1 cellular context compared by ENCODE assay signal in the genomic region with DNA sequence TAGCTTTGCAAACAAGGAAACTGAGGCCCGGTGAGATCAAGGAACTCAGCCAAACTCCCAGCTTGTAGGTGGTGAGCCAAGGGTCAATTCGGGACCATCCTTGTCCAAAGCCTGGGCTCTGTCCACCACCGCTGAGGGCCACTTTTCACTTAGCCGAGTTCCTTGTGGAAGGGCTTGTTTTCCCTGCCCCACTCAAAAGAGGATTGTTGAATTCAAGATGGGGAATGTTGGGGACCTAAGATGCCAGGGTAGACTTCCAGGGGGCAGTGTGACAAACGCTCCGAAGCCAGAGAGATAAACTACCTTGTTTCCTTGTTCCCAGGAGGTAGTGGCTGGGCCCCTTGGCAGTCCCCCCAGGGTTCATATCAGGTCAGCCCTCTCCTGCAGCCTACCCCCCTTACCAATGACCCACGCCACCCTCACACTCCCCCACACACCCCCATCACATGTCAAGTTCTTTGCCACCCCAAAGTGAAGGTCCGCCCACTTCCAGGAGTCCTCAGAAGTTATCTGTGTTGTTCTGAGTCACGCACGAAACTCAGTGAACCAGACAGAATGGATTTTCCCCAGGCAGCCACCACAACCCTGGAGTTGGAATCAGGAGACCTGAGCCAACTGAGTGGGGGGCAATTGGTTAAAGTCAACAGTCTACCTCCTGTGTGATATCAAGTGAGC.
A peak's percentile ranks its signal among the peaks of the same experiment; 100 is the strongest.
TF ChIP-seq lines count a peak whose summit lies in the region.

No MANE protein-coding gene starts in this region.

TF ChIP-seq in HEK293, 187 proteins besides CTCF, POLR2A, EP300 and RAD21 (continued from another document):
- TF ChIP-seq, protein P1, sequence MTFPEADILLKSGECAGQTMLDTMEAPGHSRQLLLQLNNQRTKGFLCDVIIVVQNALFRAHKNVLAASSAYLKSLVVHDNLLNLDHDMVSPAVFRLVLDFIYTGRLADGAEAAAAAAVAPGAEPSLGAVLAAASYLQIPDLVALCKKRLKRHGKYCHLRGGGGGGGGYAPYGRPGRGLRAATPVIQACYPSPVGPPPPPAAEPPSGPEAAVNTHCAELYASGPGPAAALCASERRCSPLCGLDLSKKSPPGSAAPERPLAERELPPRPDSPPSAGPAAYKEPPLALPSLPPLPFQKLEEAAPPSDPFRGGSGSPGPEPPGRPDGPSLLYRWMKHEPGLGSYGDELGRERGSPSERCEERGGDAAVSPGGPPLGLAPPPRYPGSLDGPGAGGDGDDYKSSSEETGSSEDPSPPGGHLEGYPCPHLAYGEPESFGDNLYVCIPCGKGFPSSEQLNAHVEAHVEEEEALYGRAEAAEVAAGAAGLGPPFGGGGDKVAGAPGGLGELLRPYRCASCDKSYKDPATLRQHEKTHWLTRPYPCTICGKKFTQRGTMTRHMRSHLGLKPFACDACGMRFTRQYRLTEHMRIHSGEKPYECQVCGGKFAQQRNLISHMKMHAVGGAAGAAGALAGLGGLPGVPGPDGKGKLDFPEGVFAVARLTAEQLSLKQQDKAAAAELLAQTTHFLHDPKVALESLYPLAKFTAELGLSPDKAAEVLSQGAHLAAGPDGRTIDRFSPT (tag by site-specific recombination; IDR thresholded peaks at IDR 0.05), result no peak
- TF ChIP-seq PRDM10 (tag by site-specific recombination; IDR thresholded peaks at IDR 0.05) (peak; percentile 78), ZNF48 (tag by site-specific recombination; IDR thresholded peaks at IDR 0.05) (no peak), EGR2 (tag by site-specific recombination; IDR thresholded peaks at IDR 0.05; ENCODE audit: low read depth) (peak; percentile 94), GLI2 (tag by site-specific recombination; IDR thresholded peaks at IDR 0.05; ENCODE audit: borderline replicate concordance, low read depth) (no peak), ZNF610 (tag by site-specific recombination; IDR thresholded peaks at IDR 0.05; ENCODE audit: borderline replicate concordance) (no peak), ZNF18 (tag by site-specific recombination; IDR thresholded peaks at IDR 0.05) (no peak), WT1 (tag by site-specific recombination; IDR thresholded peaks at IDR 0.05) (no peak), GLIS1 (tag by site-specific recombination; IDR thresholded peaks at IDR 0.05) (peak; percentile 85), ZNF398 (tag by site-specific recombination; IDR thresholded peaks at IDR 0.05) (peak; percentile 51), ZNF19 (tag by site-specific recombination; IDR thresholded peaks at IDR 0.05; ENCODE audit: low read depth) (no peak), ZFHX2 (tag by site-specific recombination; conservative IDR thresholded peaks at IDR 0.05) (peak; percentile 97), ZNF670 (tag by site-specific recombination; IDR thresholded peaks at IDR 0.05; ENCODE audit: low read depth) (no peak)
- TF ChIP-seq, protein P2, sequence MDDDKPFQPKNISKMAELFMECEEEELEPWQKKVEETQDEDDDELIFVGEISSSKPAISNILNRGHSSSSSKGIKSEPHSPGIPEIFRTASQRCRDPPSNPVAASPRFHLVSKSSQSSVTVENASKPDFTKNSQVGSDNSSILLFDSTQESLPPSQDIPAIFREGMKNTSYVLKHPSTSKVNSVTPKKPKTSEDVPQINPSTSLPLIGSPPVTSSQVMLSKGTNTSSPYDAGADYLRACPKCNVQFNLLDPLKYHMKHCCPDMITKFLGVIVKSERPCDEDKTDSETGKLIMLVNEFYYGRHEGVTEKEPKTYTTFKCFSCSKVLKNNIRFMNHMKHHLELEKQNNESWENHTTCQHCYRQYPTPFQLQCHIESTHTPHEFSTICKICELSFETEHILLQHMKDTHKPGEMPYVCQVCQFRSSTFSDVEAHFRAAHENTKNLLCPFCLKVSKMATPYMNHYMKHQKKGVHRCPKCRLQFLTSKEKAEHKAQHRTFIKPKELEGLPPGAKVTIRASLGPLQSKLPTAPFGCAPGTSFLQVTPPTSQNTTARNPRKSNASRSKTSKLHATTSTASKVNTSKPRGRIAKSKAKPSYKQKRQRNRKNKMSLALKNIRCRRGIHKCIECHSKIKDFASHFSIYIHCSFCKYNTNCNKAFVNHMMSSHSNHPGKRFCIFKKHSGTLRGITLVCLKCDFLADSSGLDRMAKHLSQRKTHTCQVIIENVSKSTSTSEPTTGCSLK (tag by site-specific recombination; IDR thresholded peaks at IDR 0.05), result no peak
